31 cellular contexts compared by ENCODE assay signal in genomic region chr18:75802681-75803080, GRCh38.
"Had no signal": no experiment of that assay in that cellular context is flagged by ENCODE, and none has a peak within 500 bp of the region (broad histone marks: within the 10 kb centered on the region; RNA-seq: fewer than 3 reads in every experiment).

No MANE protein-coding gene starts in this region.

- H3K4me3 ChIP-seq: adrenal gland, body of pancreas, esophagus squamous epithelium, gastroesophageal sphincter, heart right ventricle had no signal

- H3K4me1 Mint-ChIP-seq: activated B cell treated with CpG ODN at 0.5 μM for 24 hours; activated CD8-positive, alpha-beta memory T cell treated with anti-CD3 and anti-CD28 coated beads, Interleukin-2, amount 10 ng/mL, durations not matched to agents 7 days and 5 days; activated naive CD4-positive, alpha-beta T cell treated with anti-CD3 and anti-CD28 coated beads, Interleukin-2, amount 50 U/mL, for 24 hours; activated naive CD8-positive, alpha-beta T cell treated with anti-CD3 and anti-CD28 coated beads for 36 hours; activated naive CD8-positive, alpha-beta T cell treated with anti-CD3 and anti-CD28 coated beads, Interleukin-2, amount 50 U/mL, for 24 hours had no signal

- H3K9me3 ChIP-seq: adrenal gland, body of pancreas, esophagus squamous epithelium, gastroesophageal sphincter, heart right ventricle had no signal

- H3K27ac ChIP-seq: adrenal gland, body of pancreas, epithelial cell of prostate, esophagus squamous epithelium, gastroesophageal sphincter, heart right ventricle, WERI-Rb-1 had no signal

- H3K4me1 ChIP-seq: adrenal gland, body of pancreas, esophagus squamous epithelium, gastroesophageal sphincter, heart right ventricle had no signal

- H3K9me3 Mint-ChIP-seq: activated B cell treated with CpG ODN at 0.5 μM for 24 hours; activated CD4-positive, alpha-beta memory T cell treated with anti-CD3 and anti-CD28 coated beads for 36 hours; activated naive CD4-positive, alpha-beta T cell treated with anti-CD3 and anti-CD28 coated beads for 36 hours; activated naive CD4-positive, alpha-beta T cell treated with anti-CD3 and anti-CD28 coated beads, Interleukin-2, amount 50 U/mL, for 24 hours; activated naive CD8-positive, alpha-beta T cell treated with anti-CD3 and anti-CD28 coated beads for 36 hours; activated naive CD8-positive, alpha-beta T cell treated with anti-CD3 and anti-CD28 coated beads, Interleukin-2, amount 50 U/mL, for 24 hours; activated T-helper 1 cell treated with anti-CD3 and anti-CD28 coated beads, Interleukin-12 subunit alpha, Interleukin-12 subunit beta, Interleukin-2, Interleukin-4 antibody, amounts not matched to agents 30 ng/mL and 10 ng/mL and 1 ng/mL, durations not matched to agents 14 hours and 24 hours and 36 hours; activated T-helper 2 cell treated with anti-CD3 and anti-CD28 coated beads, Interferon-gamma antibody, Interleukin-2, Interleukin-4, amounts not matched to agents 10 μg/mL and 5 μg/mL and 100 μg/mL, durations not matched to agents 14 hours and 24 hours and 36 hours; T-helper 2 cell treated with Interferon-gamma antibody and Interleukin-4, amounts not matched to agents 5 μg/mL and 100 μg/mL, for 36 hours had no signal

- ATAC-seq: activated CD4-positive, CD25-positive, alpha-beta regulatory T cell treated with anti-CD3 and anti-CD28 coated beads, Interleukin-2, amount 50 U/mL, for 24 hours; activated CD8-positive, alpha-beta memory T cell treated with anti-CD3 and anti-CD28 coated beads, Interleukin-2, amount 10 ng/mL, durations not matched to agents 7 days and 5 days; activated CD8-positive, alpha-beta T cell treated with anti-CD3 and anti-CD28 coated beads, Interleukin-2, amount 10 ng/mL, durations not matched to agents 7 days and 5 days; activated naive CD8-positive, alpha-beta T cell treated with anti-CD3 and anti-CD28 coated beads, Interleukin-2, amount 50 U/mL, for 24 hours; body of pancreas; gastroesophageal sphincter; heart right ventricle had no signal

- H3K4me3 Mint-ChIP-seq: activated B cell treated with CpG ODN at 0.5 μM for 24 hours; activated CD4-positive, alpha-beta memory T cell treated with anti-CD3 and anti-CD28 coated beads for 36 hours; activated CD8-positive, alpha-beta memory T cell treated with anti-CD3 and anti-CD28 coated beads, Interleukin-2, amount 10 ng/mL, durations not matched to agents 7 days and 5 days; activated CD8-positive, alpha-beta T cell treated with anti-CD3 and anti-CD28 coated beads, Interleukin-2, amount 10 ng/mL, durations not matched to agents 7 days and 5 days; activated naive CD4-positive, alpha-beta T cell treated with anti-CD3 and anti-CD28 coated beads for 36 hours; activated naive CD4-positive, alpha-beta T cell treated with anti-CD3 and anti-CD28 coated beads, Interleukin-2, amount 50 U/mL, for 24 hours; activated naive CD8-positive, alpha-beta T cell treated with anti-CD3 and anti-CD28 coated beads for 36 hours; activated naive CD8-positive, alpha-beta T cell treated with anti-CD3 and anti-CD28 coated beads, Interleukin-2, amount 50 U/mL, for 24 hours; activated T-helper 1 cell treated with anti-CD3 and anti-CD28 coated beads, Interleukin-12 subunit alpha, Interleukin-12 subunit beta, Interleukin-2, Interleukin-4 antibody, amounts not matched to agents 30 ng/mL and 10 ng/mL and 1 ng/mL, durations not matched to agents 14 hours and 24 hours and 36 hours; T-helper 2 cell treated with Interferon-gamma antibody and Interleukin-4, amounts not matched to agents 5 μg/mL and 100 μg/mL, for 36 hours had no signal

- H3K27ac Mint-ChIP-seq: activated B cell treated with CpG ODN at 0.5 μM for 24 hours; activated CD4-positive, alpha-beta memory T cell treated with anti-CD3 and anti-CD28 coated beads for 36 hours; activated CD8-positive, alpha-beta memory T cell treated with anti-CD3 and anti-CD28 coated beads, Interleukin-2, amount 10 ng/mL, durations not matched to agents 7 days and 5 days; activated CD8-positive, alpha-beta T cell treated with anti-CD3 and anti-CD28 coated beads, Interleukin-2, amount 10 ng/mL, durations not matched to agents 7 days and 5 days; activated naive CD4-positive, alpha-beta T cell treated with anti-CD3 and anti-CD28 coated beads for 36 hours; activated naive CD4-positive, alpha-beta T cell treated with anti-CD3 and anti-CD28 coated beads, Interleukin-2, amount 50 U/mL, for 24 hours; activated naive CD8-positive, alpha-beta T cell treated with anti-CD3 and anti-CD28 coated beads for 36 hours; activated naive CD8-positive, alpha-beta T cell treated with anti-CD3 and anti-CD28 coated beads, Interleukin-2, amount 50 U/mL, for 24 hours; activated T-helper 1 cell treated with anti-CD3 and anti-CD28 coated beads, Interleukin-12 subunit alpha, Interleukin-12 subunit beta, Interleukin-2, Interleukin-4 antibody, amounts not matched to agents 30 ng/mL and 10 ng/mL and 1 ng/mL, durations not matched to agents 14 hours and 24 hours and 36 hours; activated T-helper 2 cell treated with anti-CD3 and anti-CD28 coated beads, Interferon-gamma antibody, Interleukin-2, Interleukin-4, amounts not matched to agents 10 μg/mL and 5 μg/mL and 100 μg/mL, durations not matched to agents 14 hours and 24 hours and 36 hours; T-helper 2 cell treated with Interferon-gamma antibody and Interleukin-4, amounts not matched to agents 5 μg/mL and 100 μg/mL, for 36 hours had no signal

- H3K27me3 ChIP-seq: adrenal gland, body of pancreas, esophagus squamous epithelium, gastroesophageal sphincter had no signal

- H3K36me3 Mint-ChIP-seq: activated CD4-positive, alpha-beta memory T cell treated with anti-CD3 and anti-CD28 coated beads for 36 hours; activated CD8-positive, alpha-beta memory T cell treated with anti-CD3 and anti-CD28 coated beads, Interleukin-2, amount 10 ng/mL, durations not matched to agents 7 days and 5 days; activated naive CD4-positive, alpha-beta T cell treated with anti-CD3 and anti-CD28 coated beads, Interleukin-2, amount 50 U/mL, for 24 hours; activated naive CD8-positive, alpha-beta T cell treated with anti-CD3 and anti-CD28 coated beads for 36 hours had no signal

- DNase-seq: activated B cell treated with CpG ODN at 0.5 μM for 24 hours; activated CD4-positive, alpha-beta memory T cell treated with anti-CD3 and anti-CD28 coated beads for 36 hours; activated CD4-positive, alpha-beta T cell treated with anti-CD3 and anti-CD28 coated beads for 48 hours; activated CD8-positive, alpha-beta memory T cell treated with anti-CD3 and anti-CD28 coated beads, Interleukin-2, amount 10 ng/mL, durations not matched to agents 7 days and 5 days; activated CD8-positive, alpha-beta memory T cell treated with anti-CD3 and anti-CD28 coated beads, Interleukin-2, amount 50 U/mL, for 4 hours; activated CD8-positive, alpha-beta T cell treated with anti-CD3 and anti-CD28 coated beads, Interleukin-2, amount 10 ng/mL, durations not matched to agents 7 days and 5 days; activated effector memory CD4-positive, alpha-beta T cell treated with anti-CD3 and anti-CD28 coated beads, Interleukin-2, amount 50 U/mL, for 16 hours; activated naive CD4-positive, alpha-beta T cell treated with anti-CD3 and anti-CD28 coated beads for 36 hours; activated naive CD8-positive, alpha-beta T cell treated with anti-CD3 and anti-CD28 coated beads for 36 hours; activated naive CD8-positive, alpha-beta T cell treated with anti-CD3 and anti-CD28 coated beads, Interleukin-2, amount 50 U/mL, for 24 hours; activated T-cell treated with anti-CD3 and anti-CD28 coated beads, Interleukin-2, amount 50 U/mL, for 1 hour; activated T-cell treated with anti-CD3 and anti-CD28 coated beads, Interleukin-2, amount 50 U/mL, for 48 hours; adrenal gland; amygdala; aorta; body of pancreas; caudate nucleus; effector CD8-positive, alpha-beta T cell; esophagus squamous epithelium; foreskin melanocyte; heart right ventricle; hippocampal formation; T1000; WERI-Rb-1 had no signal

- H3K27me3 Mint-ChIP-seq: activated B cell treated with CpG ODN at 0.5 μM for 24 hours; activated CD8-positive, alpha-beta memory T cell treated with anti-CD3 and anti-CD28 coated beads, Interleukin-2, amount 10 ng/mL, durations not matched to agents 7 days and 5 days had no signal

- H3K36me3 ChIP-seq: adrenal gland, esophagus squamous epithelium, gastroesophageal sphincter, heart right ventricle, WERI-Rb-1 had no signal
